ENCODE assay signal across 18 cellular contexts in genomic region chr6:167858842-167859520, GRCh38. TPM values are rescaled to one million over a fixed set of nuclear protein-coding genes. Genes with fewer than 3 reads are reported as not detected.
DNase-seq lines count a peak whose midpoint lies in the region; ATAC-seq, FAIRE-seq and TF ChIP-seq lines count a peak whose summit lies in the region.
"Had no signal": no experiment of that assay in that cellular context is flagged by ENCODE, and none has a peak within 500 bp of the region (broad histone marks: within the 10 kb centered on the region; RNA-seq: fewer than 3 reads in every experiment).

No MANE protein-coding gene starts in this region.

- no peaks in the 10 kb centered on the region for H3K27me3 Mint-ChIP-seq in nephron progenitor cell (ENCODE audit: low read depth, poor library complexity)

- peak overlapping the region; percentile 20 for H3K4me3 Mint-ChIP-seq in nephron progenitor cell
- H3K4me3 Mint-ChIP-seq: activated naive CD4-positive, alpha-beta T cell treated with anti-CD3 and anti-CD28 coated beads, Interleukin-2, amount 50 U/mL, for 24 hours; CD8-positive, alpha-beta T cell had no signal

- POLR2A ChIA-PET in RWPE1 (lab: Yijun Ruan, JAX; ENCODE audit: low non-redundant PET), result no interaction called here

- H3K27ac ChIP-seq in ACC112 (ENCODE audit: low read depth, low read length) (peak overlapping the region; percentile 99), esophagus muscularis mucosa (replicated peaks in 1 of 4) (peak overlapping the region in 3 of 4 donors; percentile 43 to 72 (median 53)), RWPE1 (no peak overlapping the region)
- H3K27ac ChIP-seq: thoracic aorta had no signal

- H3K4me1 ChIP-seq in ACC112 (ENCODE audit: control insufficient read depth, insufficient read depth, low read length, unreplicated experiment), result peaks cover 42% of the 10 kb centered on the region
- peaks cover 39 to 76% (median 65%) of the 10 kb centered on the region in 4 donors for H3K4me1 ChIP-seq in esophagus muscularis mucosa

- TF ChIP-seq EP300 in esophagus muscularis mucosa (IDR thresholded peaks at IDR 0.05), result no peak

- H3K79me2 ChIP-seq in ACC112 (ENCODE audit: control insufficient read depth, insufficient read depth, low read length, unreplicated experiment), result peaks cover 74% of the 10 kb centered on the region

- TF ChIP-seq CTCF in esophagus muscularis mucosa (IDR thresholded peaks at IDR 0.05), result no peak
- no peak for TF ChIP-seq CTCF in nephron progenitor cell (IDR thresholded peaks at IDR 0.05)
- no peak for TF ChIP-seq CTCF in RWPE1 (conservative IDR thresholded peaks at IDR 0.05; ENCODE audit: low read depth)

- 68% methylated on average over 7 of the region's 7 CpGs for WGBS in esophagus muscularis mucosa

- FAIRE-seq in RCC 7860 (lab: Jason Lieb, UNC), result peak; percentile 18
- FAIRE-seq: endothelial cell of umbilical vein, keratinocyte had no signal

- peaks cover 16% of the 10 kb centered on the region for H3K36me3 Mint-ChIP-seq in nephron progenitor cell (ENCODE audit: low read depth)
- H3K36me3 Mint-ChIP-seq: activated naive CD4-positive, alpha-beta T cell treated with anti-CD3 and anti-CD28 coated beads, Interleukin-2, amount 50 U/mL, for 24 hours; CD8-positive, alpha-beta T cell had no signal

- peaks cover 5% of the 10 kb centered on the region for H3K9me3 Mint-ChIP-seq in nephron progenitor cell
- H3K9me3 Mint-ChIP-seq: activated naive CD4-positive, alpha-beta T cell treated with anti-CD3 and anti-CD28 coated beads, Interleukin-2, amount 50 U/mL, for 24 hours; CD8-positive, alpha-beta T cell had no signal

- H3K27me3 ChIP-seq in ACC112 (ENCODE audit: insufficient read depth, low read length) (no peaks in the 10 kb centered on the region), esophagus muscularis mucosa (no peaks in the 10 kb centered on the region)

- DNase-seq in RCC 7860 (ENCODE audit: low spot score) (no peak), esophagus muscularis mucosa (ENCODE audit: extremely low spot score) (no peak), nephron progenitor cell (no peak), anterior cingulate cortex (lab: John Stamatoyannopoulos, UW) (no peak), UCSD-AML1 (lab: John Stamatoyannopoulos, UW; ENCODE audit: unreplicated experiment) (no peak), RWPE1 (ENCODE audit: low spot score) (no peak)
- DNase-seq: activated CD4-positive, CD25-positive, alpha-beta regulatory T cell treated with anti-CD3 and anti-CD28 coated beads, Interleukin-2, amount 50 U/mL, for 72 hours; CD8-positive, alpha-beta T cell; central memory CD4-positive, alpha-beta T cell; H7; retina; T-helper 1 cell had no signal

- H3K4me1 Mint-ChIP-seq in nephron progenitor cell, result peaks cover 59% of the 10 kb centered on the region
- H3K4me1 Mint-ChIP-seq: activated naive CD4-positive, alpha-beta T cell treated with anti-CD3 and anti-CD28 coated beads, Interleukin-2, amount 50 U/mL, for 24 hours had no signal

- no peaks in the 10 kb centered on the region for H3K9me3 ChIP-seq in esophagus muscularis mucosa
- H3K9me3 ChIP-seq: thoracic aorta had no signal

- no peak for ATAC-seq in HG03378 (IDR thresholded peaks at IDR 0.05; ENCODE audit: unreplicated experiment)
- ATAC-seq: CD8-positive, alpha-beta T cell had no signal

- intact Hi-C loops in esophagus muscularis mucosa (cut with DNase I), result no loop called here

- H2AFZ ChIP-seq in ACC112 (ENCODE audit: low read length, unreplicated experiment), result no peak overlapping the region

- H3K36me3 ChIP-seq in ACC112 (ENCODE audit: insufficient read depth, low read length) (no peaks in the 10 kb centered on the region), esophagus muscularis mucosa (no peaks in the 10 kb centered on the region)
- H3K36me3 ChIP-seq: thoracic aorta had no signal

- TF ChIP-seq POLR2A in esophagus muscularis mucosa (IDR thresholded peaks at IDR 0.05; ENCODE audit: low read depth), result no peak

- H3K27ac Mint-ChIP-seq in nephron progenitor cell, result no peak overlapping the region
- H3K27ac Mint-ChIP-seq: activated naive CD4-positive, alpha-beta T cell treated with anti-CD3 and anti-CD28 coated beads, Interleukin-2, amount 50 U/mL, for 24 hours; CD8-positive, alpha-beta T cell had no signal

- CTCF ChIA-PET in RWPE1 (lab: Yijun Ruan, JAX), result interaction anchor here (0.6 to 0.7 kb wide), 3 partner anchors 51 to 1831 kb away, joined by 3 to 4 read pairs (median 3); no protein-coding TSS in a partner anchor

- H3K4me3 ChIP-seq in ACC112 (ENCODE audit: low read depth, low read length) (peak overlapping the region; percentile 48), esophagus muscularis mucosa (no peak overlapping the region)
- H3K4me3 ChIP-seq: thoracic aorta had no signal

RNA-seq across cellular contexts. Expression of gene AFDN, which starts 32.3 kb away (rescaled TPM):
- 10 to 100 TPM; 66.9 to 88.0 (median 75.3) TPM for total RNA-seq in esophagus muscularis mucosa
